2 cellular contexts compared by ENCODE assay signal in genomic region chr3:172960626-172961182, GRCh38.
A peak's percentile ranks its signal among the peaks of the same experiment; 100 is the strongest.
TF ChIP-seq lines count a peak whose summit lies in the region.
"Not testable (repeated sequence)": the region's sequence is repeated elsewhere in the genome, so short reads cannot be mapped to it uniquely, and the experiment has no call there.

No MANE protein-coding gene starts in this region.

TF ChIP-seq in K562, 482 proteins besides CTCF, POLR2A, EP300 and RAD21:
- 0 out of 2 replicates have a peak, but pooled peaks have one; percentile 14 for TF ChIP-seq MYBL2 (IDR thresholded peaks at IDR 0.05; ENCODE audit: low read depth)
- not testable (repeated sequence) for TF ChIP-seq MYBL2 (CRISPR knock-in tag; IDR thresholded peaks at IDR 0.05; ENCODE audit: borderline replicate concordance)
- TF ChIP-seq U2AF1 (optimal IDR thresholded peaks at IDR 0.05; ENCODE audit: low read depth, low read length), result peak; percentile 69
- TF ChIP-seq LARP7 (IDR thresholded peaks at IDR 0.05), result 0 out of 2 replicates have a peak, but pooled peaks have one; percentile 38
- TF ChIP-seq ZBTB5 (IDR thresholded peaks at IDR 0.05), result 0 out of 2 replicates have a peak, but pooled peaks have one; percentile 31
- TF ChIP-seq MTA1 (IDR thresholded peaks at IDR 0.05; ENCODE audit: borderline replicate concordance), result 0 out of 2 replicates have a peak, but pooled peaks have one; percentile 58
- peak; percentile 26 for TF ChIP-seq PRDM10 (IDR thresholded peaks at IDR 0.05; ENCODE audit: partially characterized antibody)
- TF ChIP-seq ZBTB2 (IDR thresholded peaks at IDR 0.05), result peak; percentile 59; the same call in 1 of the 2 replicates
- peak; percentile 96 for TF ChIP-seq ZNF512 (tag; IDR thresholded peaks at IDR 0.05)
- TF ChIP-seq ARHGAP35 (IDR thresholded peaks at IDR 0.05; ENCODE audit: partially characterized antibody), result peak; percentile 17
TF ChIP-seq in K562: peak in this region for 9; not testable (repeated sequence) for 473.

TF ChIP-seq in HepG2, 621 proteins besides CTCF, POLR2A, EP300 and RAD21:
- peak; percentile 55 for TF ChIP-seq HNRNPK (IDR thresholded peaks at IDR 0.05; ENCODE audit: low read depth, low read length, poor library complexity, severe bottlenecking)
